8 cellular contexts compared by ENCODE assay signal in the genomic region with DNA sequence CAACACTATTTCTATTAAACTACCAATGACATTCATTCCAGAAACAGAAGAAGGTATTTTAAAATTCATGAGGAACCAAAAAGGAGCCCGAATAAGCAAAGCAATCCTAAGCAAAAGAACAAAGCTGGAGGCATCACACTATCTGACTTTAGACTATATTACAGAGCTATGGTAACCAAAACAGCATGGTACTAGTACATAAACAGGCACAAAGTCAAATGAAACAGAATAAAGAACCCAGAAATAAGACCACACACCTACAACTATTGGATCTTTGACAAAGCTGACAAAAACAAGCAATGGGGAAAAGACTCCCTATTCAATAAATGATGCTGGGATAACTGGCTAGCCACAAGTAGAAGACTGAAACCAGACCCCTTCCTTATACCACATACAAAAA.
"Had no signal": no experiment of that assay in that cellular context is flagged by ENCODE, and none has a peak within 500 bp of the region (broad histone marks: within the 10 kb centered on the region; RNA-seq: fewer than 3 reads in every experiment).

No MANE protein-coding gene starts in this region.

- FAIRE-seq: HepG2, HTR-8/SVneo had no signal

- H3K27ac Mint-ChIP-seq: IgD-negative memory B cell had no signal

- ATAC-seq: HepG2 had no signal

- H3K27ac ChIP-seq: HL-60, KMS-11 had no signal

- H3K9ac ChIP-seq: KMS-11 had no signal

- DNase-seq: IMR-90, KBM-7, KG1 had no signal

- H3K4me2 ChIP-seq: KMS-11 had no signal
